ENCODE assay signal across 14 cellular contexts in genomic region chr16:70151391-70151790, GRCh38. TPM values are rescaled to one million over a fixed set of nuclear protein-coding genes. Genes with fewer than 3 reads are reported as not detected.
DNase-seq lines count a peak whose midpoint lies in the region; ATAC-seq lines count a peak whose summit lies in the region.
"Had no signal": no experiment of that assay in that cellular context is flagged by ENCODE, and none has a peak within 500 bp of the region (broad histone marks: within the 10 kb centered on the region; RNA-seq: fewer than 3 reads in every experiment).

No MANE protein-coding gene starts in this region.

- no peak overlapping the region for H3K4me3 Mint-ChIP-seq in activated naive CD8-positive, alpha-beta T cell treated with anti-CD3 and anti-CD28 coated beads, Interleukin-2, amount 10 ng/mL, durations not matched to agents 7 days and 5 days
- H3K4me3 Mint-ChIP-seq in activated naive CD8-positive, alpha-beta T cell treated with anti-CD3 and anti-CD28 coated beads, Interleukin-2, amount 50 U/mL, for 24 hours: no peak overlapping the region
- H3K4me3 Mint-ChIP-seq in effector memory CD8-positive, alpha-beta T cell: no peak overlapping the region
- H3K4me3 Mint-ChIP-seq in stimulated activated effector memory CD8-positive, alpha-beta T cell treated with anti-CD3 and anti-CD28 coated beads, Interleukin-12 subunit alpha, Interleukin-12 subunit beta, amount 100 ng/mL, for 72 hours: no peak overlapping the region
- H3K4me3 Mint-ChIP-seq: activated naive CD4-positive, alpha-beta T cell treated with anti-CD3 and anti-CD28 coated beads, Interleukin-2, amount 10 ng/mL, durations not matched to agents 7 days and 5 days; H9; nephron had no signal

- no peaks in the 10 kb centered on the region for H3K9me3 Mint-ChIP-seq in activated naive CD8-positive, alpha-beta T cell treated with anti-CD3 and anti-CD28 coated beads, Interleukin-2, amount 10 ng/mL, durations not matched to agents 7 days and 5 days
- no peaks in the 10 kb centered on the region for H3K9me3 Mint-ChIP-seq in activated naive CD8-positive, alpha-beta T cell treated with anti-CD3 and anti-CD28 coated beads, Interleukin-2, amount 50 U/mL, for 24 hours
- no peaks in the 10 kb centered on the region for H3K9me3 Mint-ChIP-seq in effector memory CD8-positive, alpha-beta T cell
- no peaks in the 10 kb centered on the region for H3K9me3 Mint-ChIP-seq in stimulated activated effector memory CD8-positive, alpha-beta T cell treated with anti-CD3 and anti-CD28 coated beads, Interleukin-12 subunit alpha, Interleukin-12 subunit beta, amount 100 ng/mL, for 72 hours
- H3K9me3 Mint-ChIP-seq: activated naive CD4-positive, alpha-beta T cell treated with anti-CD3 and anti-CD28 coated beads, Interleukin-2, amount 10 ng/mL, durations not matched to agents 7 days and 5 days; H9; nephron had no signal

- POLR2A ChIA-PET in activated naive CD8-positive, alpha-beta T cell treated with anti-CD3 and anti-CD28 coated beads, Interleukin-2, amount 10 ng/mL, durations not matched to agents 7 days and 5 days (lab: Charles Lee): no interaction called here

- DNase-seq in activated naive CD8-positive, alpha-beta T cell treated with anti-CD3 and anti-CD28 coated beads, Interleukin-2, amount 10 ng/mL, durations not matched to agents 7 days and 5 days: no peak
- no peak for DNase-seq in activated naive CD8-positive, alpha-beta T cell treated with anti-CD3 and anti-CD28 coated beads, Interleukin-2, amount 50 U/mL, for 24 hours
- peak; percentile 54 for DNase-seq in HPDE6-E6E7 (ENCODE audit: extremely low spot score)
- DNase-seq in effector memory CD8-positive, alpha-beta T cell: no peak
- DNase-seq in stimulated activated effector memory CD8-positive, alpha-beta T cell treated with anti-CD3 and anti-CD28 coated beads, Interleukin-12 subunit alpha, Interleukin-12 subunit beta, amount 100 ng/mL, for 72 hours (ENCODE audit: low spot score in 2 of 2): no peak
- DNase-seq in T-helper 9 cell: no peak
- DNase-seq in NCI-H1417 treated with DMSO at 0.1 percent for 48 hours (lab: John Stamatoyannopoulos, UW): no peak
- DNase-seq in NCI-H748 treated with DMSO at 0.1 percent for 48 hours (lab: John Stamatoyannopoulos, UW): no peak
- DNase-seq: activated naive CD4-positive, alpha-beta T cell treated with anti-CD3 and anti-CD28 coated beads, Interleukin-2, amount 10 ng/mL, durations not matched to agents 7 days and 5 days; DND-41; H9; NCI-H1092; retina had no signal

- no peaks in the 10 kb centered on the region for H3K27me3 Mint-ChIP-seq in activated naive CD8-positive, alpha-beta T cell treated with anti-CD3 and anti-CD28 coated beads, Interleukin-2, amount 10 ng/mL, durations not matched to agents 7 days and 5 days
- no peaks in the 10 kb centered on the region for H3K27me3 Mint-ChIP-seq in activated naive CD8-positive, alpha-beta T cell treated with anti-CD3 and anti-CD28 coated beads, Interleukin-2, amount 50 U/mL, for 24 hours
- no peaks in the 10 kb centered on the region for H3K27me3 Mint-ChIP-seq in effector memory CD8-positive, alpha-beta T cell
- H3K27me3 Mint-ChIP-seq: activated naive CD4-positive, alpha-beta T cell treated with anti-CD3 and anti-CD28 coated beads, Interleukin-2, amount 10 ng/mL, durations not matched to agents 7 days and 5 days had no signal

- no peak overlapping the region for H3K27ac Mint-ChIP-seq in activated naive CD8-positive, alpha-beta T cell treated with anti-CD3 and anti-CD28 coated beads, Interleukin-2, amount 10 ng/mL, durations not matched to agents 7 days and 5 days
- H3K27ac Mint-ChIP-seq in activated naive CD8-positive, alpha-beta T cell treated with anti-CD3 and anti-CD28 coated beads, Interleukin-2, amount 50 U/mL, for 24 hours: no peak overlapping the region
- H3K27ac Mint-ChIP-seq in effector memory CD8-positive, alpha-beta T cell: peak overlapping the region; percentile 20 to 78
- H3K27ac Mint-ChIP-seq in stimulated activated effector memory CD8-positive, alpha-beta T cell treated with anti-CD3 and anti-CD28 coated beads, Interleukin-12 subunit alpha, Interleukin-12 subunit beta, amount 100 ng/mL, for 72 hours: peak overlapping the region; percentile 37
- H3K27ac Mint-ChIP-seq: activated naive CD4-positive, alpha-beta T cell treated with anti-CD3 and anti-CD28 coated beads, Interleukin-2, amount 10 ng/mL, durations not matched to agents 7 days and 5 days; H9; nephron had no signal

- ATAC-seq in activated naive CD8-positive, alpha-beta T cell treated with anti-CD3 and anti-CD28 coated beads, Interleukin-2, amount 10 ng/mL, durations not matched to agents 7 days and 5 days (ENCODE audit: low read depth): peak; percentile 57
- no peak for ATAC-seq in activated naive CD8-positive, alpha-beta T cell treated with anti-CD3 and anti-CD28 coated beads, Interleukin-2, amount 50 U/mL, for 24 hours
- peak; percentile 33 for ATAC-seq in effector memory CD8-positive, alpha-beta T cell (replicated peaks)
- ATAC-seq in stimulated activated effector memory CD8-positive, alpha-beta T cell treated with anti-CD3 and anti-CD28 coated beads, Interleukin-12 subunit alpha, Interleukin-12 subunit beta, amount 100 ng/mL, for 72 hours: no peak

- H3K36me3 Mint-ChIP-seq in activated naive CD8-positive, alpha-beta T cell treated with anti-CD3 and anti-CD28 coated beads, Interleukin-2, amount 10 ng/mL, durations not matched to agents 7 days and 5 days: peaks cover 17% of the 10 kb centered on the region
- peaks cover 52% of the 10 kb centered on the region for H3K36me3 Mint-ChIP-seq in activated naive CD8-positive, alpha-beta T cell treated with anti-CD3 and anti-CD28 coated beads, Interleukin-2, amount 50 U/mL, for 24 hours (ENCODE audit: low read depth)
- peaks cover 87% of the 10 kb centered on the region for H3K36me3 Mint-ChIP-seq in effector memory CD8-positive, alpha-beta T cell (ENCODE audit: insufficient read depth)
- H3K36me3 Mint-ChIP-seq in stimulated activated effector memory CD8-positive, alpha-beta T cell treated with anti-CD3 and anti-CD28 coated beads, Interleukin-12 subunit alpha, Interleukin-12 subunit beta, amount 100 ng/mL, for 72 hours: no peaks in the 10 kb centered on the region

- peaks cover 5% of the 10 kb centered on the region for H3K4me1 Mint-ChIP-seq in activated naive CD8-positive, alpha-beta T cell treated with anti-CD3 and anti-CD28 coated beads, Interleukin-2, amount 10 ng/mL, durations not matched to agents 7 days and 5 days
- H3K4me1 Mint-ChIP-seq in activated naive CD8-positive, alpha-beta T cell treated with anti-CD3 and anti-CD28 coated beads, Interleukin-2, amount 50 U/mL, for 24 hours: no peaks in the 10 kb centered on the region
- peaks cover 0 to 4% of the 10 kb centered on the region in 2 donors for H3K4me1 Mint-ChIP-seq in effector memory CD8-positive, alpha-beta T cell (ENCODE audit: low read depth in 2 of 2)
- peaks cover 7% of the 10 kb centered on the region for H3K4me1 Mint-ChIP-seq in stimulated activated effector memory CD8-positive, alpha-beta T cell treated with anti-CD3 and anti-CD28 coated beads, Interleukin-12 subunit alpha, Interleukin-12 subunit beta, amount 100 ng/mL, for 72 hours
- H3K4me1 Mint-ChIP-seq: H9, nephron had no signal

RNA-seq across cellular contexts. Expression of gene CLEC18C, which starts 22.2 kb away (rescaled TPM):
- total RNA-seq in activated naive CD8-positive, alpha-beta T cell treated with anti-CD3 and anti-CD28 coated beads, Interleukin-2, amount 10 ng/mL, durations not matched to agents 7 days and 5 days: 1 to 10 TPM in 1 of 2 experiments, under 1 TPM in 1; 0.67 to 1.1 TPM

RNA-seq across cellular contexts. Expression of gene PDPR, which starts 37.3 kb away (rescaled TPM):
- 10 to 100 TPM; 22.7 to 26.1 TPM for total RNA-seq in activated naive CD8-positive, alpha-beta T cell treated with anti-CD3 and anti-CD28 coated beads, Interleukin-2, amount 10 ng/mL, durations not matched to agents 7 days and 5 days

Comparison
In these comparisons a context has a peak if more than half of its experiments do, and no peak if none do; other contexts are left out.
1. ATAC-seq: peak in activated naive CD8-positive, alpha-beta T cell treated with anti-CD3 and anti-CD28 coated beads, Interleukin-2, amount 10 ng/mL, durations not matched to agents 7 days and 5 days (single experiment) and effector memory CD8-positive, alpha-beta T cell (single experiment); none in activated naive CD8-positive, alpha-beta T cell treated with anti-CD3 and anti-CD28 coated beads, Interleukin-2, amount 50 U/mL, for 24 hours (single experiment) and stimulated activated effector memory CD8-positive, alpha-beta T cell treated with anti-CD3 and anti-CD28 coated beads, Interleukin-12 subunit alpha, Interleukin-12 subunit beta, amount 100 ng/mL, for 72 hours (single experiment).
2. H3K27ac Mint-ChIP-seq: peak in effector memory CD8-positive, alpha-beta T cell (2 of 2) and stimulated activated effector memory CD8-positive, alpha-beta T cell treated with anti-CD3 and anti-CD28 coated beads, Interleukin-12 subunit alpha, Interleukin-12 subunit beta, amount 100 ng/mL, for 72 hours (single experiment); none in activated naive CD8-positive, alpha-beta T cell treated with anti-CD3 and anti-CD28 coated beads, Interleukin-2, amount 10 ng/mL, durations not matched to agents 7 days and 5 days (single experiment) and activated naive CD8-positive, alpha-beta T cell treated with anti-CD3 and anti-CD28 coated beads, Interleukin-2, amount 50 U/mL, for 24 hours (single experiment).